ENCODE assay signal across 21 cellular contexts in the genomic region with DNA sequence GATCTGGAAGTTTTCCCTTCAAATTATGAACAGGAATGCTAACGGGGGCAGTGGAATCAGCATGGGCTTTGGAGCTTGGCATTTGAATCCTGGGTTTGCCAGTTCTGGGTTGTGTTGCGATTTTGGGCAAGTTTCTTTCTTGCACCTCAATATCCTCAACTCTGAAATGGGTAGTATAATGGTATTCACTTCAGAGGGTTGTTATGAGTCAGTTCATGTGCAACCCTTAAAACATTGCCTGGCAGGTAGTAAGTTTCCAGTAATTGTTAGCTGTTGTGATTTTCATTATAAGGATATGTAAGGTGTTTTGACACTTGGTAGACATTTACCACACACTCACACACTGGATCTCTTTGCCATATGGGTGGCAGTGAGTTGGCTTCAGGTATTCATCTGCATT. TPM values are rescaled to one million over a fixed set of nuclear protein-coding genes. Genes with fewer than 3 reads are reported as not detected.
DNase-seq lines count a peak whose midpoint lies in the region; ATAC-seq and TF ChIP-seq lines count a peak whose summit lies in the region.
"Had no signal": no experiment of that assay in that cellular context is flagged by ENCODE, and none has a peak within 500 bp of the region (broad histone marks: within the 10 kb centered on the region; RNA-seq: fewer than 3 reads in every experiment).

No MANE protein-coding gene starts in this region.

- 100% methylated on average over 2 of the region's 2 CpGs for WGBS in right cardiac atrium
- 91 to 100% methylated on average over 1 to 2 of the region's 2 CpGs for WGBS in transverse colon (ENCODE audit: low coverage in 1 of 2), 2 donors

- peaks cover 15% of the 10 kb centered on the region for H3K36me3 ChIP-seq in left ventricle myocardium inferior
- H3K36me3 ChIP-seq in gastrocnemius medialis, result peaks cover 0 to under 1% of the 10 kb centered on the region in 2 donors
- H3K36me3 ChIP-seq in transverse colon, result no peaks in the 10 kb centered on the region
- H3K36me3 ChIP-seq: prostate gland had no signal

- H3K4me3 ChIP-seq in left ventricle myocardium inferior (no peak overlapping the region), right cardiac atrium (ENCODE audit: low read length) (no peak overlapping the region), gastrocnemius medialis (no peak overlapping the region), transverse colon (no peak overlapping the region)
- H3K4me3 ChIP-seq: prostate gland, SK-N-MC, skin epidermis had no signal

- ATAC-seq in right cardiac atrium (no peak), gastrocnemius medialis (no peak), HG02623 (IDR thresholded peaks at IDR 0.05; ENCODE audit: unreplicated experiment) (no peak), HG03108 (IDR thresholded peaks at IDR 0.05; ENCODE audit: unreplicated experiment) (no peak)

- DNase-seq in left ventricle myocardium inferior (no peak), right cardiac atrium (no peak), gastrocnemius medialis (no peak), activated gamma-delta T cell (lab: John Stamatoyannopoulos, UW) (no peak), transverse colon (no peak)
- DNase-seq: activated CD4-positive, CD25-positive, alpha-beta regulatory T cell treated with anti-CD3 and anti-CD28 coated beads, Interleukin-2, amount 50 U/mL, for 72 hours; activated gamma-delta T cell treated with Interleukin-2 at 50 U/mL for 16 hours; CD4-positive, alpha-beta memory T cell; GDM1; HFFc6; NCI-H1417; stimulated activated CD4-positive, alpha-beta T cell treated with anti-CD3 and anti-CD28 coated beads, Interleukin-2, amount 100 ng/mL, for 48 hours; T-helper 9 cell had no signal

- H3K9me3 ChIP-seq in left ventricle myocardium inferior (replicated peaks) (no peaks in the 10 kb centered on the region), right cardiac atrium (ENCODE audit: control insufficient read depth, low read length) (no peaks in the 10 kb centered on the region), gastrocnemius medialis (no peaks in the 10 kb centered on the region), transverse colon (no peaks in the 10 kb centered on the region)
- H3K9me3 ChIP-seq: prostate gland had no signal

- H3K27me3 ChIP-seq in left ventricle myocardium inferior (ENCODE audit: low read depth) (no peaks in the 10 kb centered on the region), right cardiac atrium (ENCODE audit: control insufficient read depth, insufficient read depth) (no peaks in the 10 kb centered on the region), gastrocnemius medialis (no peaks in the 10 kb centered on the region), transverse colon (no peaks in the 10 kb centered on the region)

- intact Hi-C loops in left ventricle myocardium inferior (cut with micrococcal nuclease) (no loop called here), right cardiac atrium (cut with DNase I) (no loop called here), gastrocnemius medialis (cut with DNase I; ENCODE audit: low total_unique reads) (no loop called here), transverse colon (cut with DNase I; ENCODE audit: low total_unique reads) (no loop called here)

- TF ChIP-seq POLR2A in gastrocnemius medialis (IDR thresholded peaks at IDR 0.05), result no peak
- no peak for TF ChIP-seq POLR2A in transverse colon (IDR thresholded peaks at IDR 0.05)

- TF ChIP-seq EP300 in transverse colon (IDR thresholded peaks at IDR 0.05; ENCODE audit: low read depth), result no peak

- TF ChIP-seq CTCF in left ventricle myocardium inferior (IDR thresholded peaks at IDR 0.05; ENCODE audit: borderline replicate concordance) (no peak), gastrocnemius medialis (IDR thresholded peaks at IDR 0.05 in 4 of 5, conservative IDR thresholded peaks at IDR 0.05 in 1 of 5) (no peak), transverse colon (IDR thresholded peaks at IDR 0.05) (no peak)

- H3K4me1 ChIP-seq in left ventricle myocardium inferior (peaks cover 16% of the 10 kb centered on the region), right cardiac atrium (ENCODE audit: control insufficient read depth, insufficient read depth, low read length) (no peaks in the 10 kb centered on the region), gastrocnemius medialis (peaks cover 9 to 12% of the 10 kb centered on the region in 2 donors), transverse colon (no peaks in the 10 kb centered on the region)
- H3K4me1 ChIP-seq: prostate gland had no signal

- H3K27ac ChIP-seq in left ventricle myocardium inferior (replicated peaks) (peak overlapping the region; percentile 47), right cardiac atrium (ENCODE audit: low read length) (no peak overlapping the region), angular gyrus (ENCODE audit: low read depth, low read length) (peak overlapping the region; percentile 53), gastrocnemius medialis (peak overlapping the region in 3 of 4 donors; percentile 18 to 26 (median 25)), transverse colon (peak overlapping the region in 2 of 4 donors; percentile 41 to 48)
- H3K27ac ChIP-seq: prostate gland, SK-N-MC had no signal

- in situ Hi-C loops in gastrocnemius medialis (cut with MboI; ENCODE audit: low sequenced_read_pairs in 4 of 4) (no loop called here), transverse colon (cut with MboI; ENCODE audit: low pct_ligation_motif_present in 1 of 4, low pct_unique_long_range_greater_than_20kb in 1 of 4, low sequenced_read_pairs in 3 of 4) (no loop called here)

RNA-seq across cellular contexts. Expression of a gene that starts 33.4 kb away (rescaled TPM):
- total RNA-seq in left ventricle myocardium inferior (13.2 TPM), right cardiac atrium (10 to 100 TPM; 13.2 to 20.1 (median 16.2) TPM), gastrocnemius medialis (10 to 100 TPM; 10.4 to 19.3 (median 14.3) TPM), transverse colon (10 to 100 TPM; 18.1 to 36.3 (median 20.1) TPM)
- 3.0 TPM for polyA plus RNA-seq in right cardiac atrium

RNA-seq across cellular contexts. Expression of a gene that starts 44.9 kb away (rescaled TPM):
- total RNA-seq in left ventricle myocardium inferior, result not detected
- total RNA-seq in right cardiac atrium, result under 1 TPM in 1 of 4 donors, not detected in 3; 0.38 TPM
- not detected for polyA plus RNA-seq in right cardiac atrium
- not detected for total RNA-seq in gastrocnemius medialis
- 1 to 10 TPM in 2 of 4 donors, not detected in 2; 1.2 to 6.0 TPM for total RNA-seq in transverse colon
- total RNA-seq: CD4-positive, alpha-beta memory T cell; fibroblast of lung; NCI-H460 had no signal
- polyA plus RNA-seq: fibroblast of lung had no signal
